ENCODE assay signal across 20 cellular contexts in the genomic region with DNA sequence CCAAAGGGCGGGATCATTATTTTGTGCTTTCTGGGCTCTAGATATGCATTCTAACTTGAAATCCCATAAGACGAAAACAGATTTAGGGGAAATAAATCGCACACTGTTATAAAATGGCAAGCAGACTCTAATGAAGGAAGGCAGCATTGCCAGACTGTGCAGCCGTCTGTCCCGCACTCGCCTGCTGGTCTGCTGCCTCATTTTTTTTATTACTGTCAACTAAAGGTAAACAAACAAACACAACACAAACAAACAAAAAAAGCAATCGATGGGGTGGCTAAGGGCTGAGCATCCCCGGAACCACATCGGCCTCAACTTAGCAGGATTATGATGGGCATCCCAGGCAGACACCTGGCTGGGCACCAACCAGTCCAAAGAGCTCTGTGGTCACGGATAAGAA. TPM values are rescaled to one million over a fixed set of nuclear protein-coding genes. Genes with fewer than 3 reads are reported as not detected.
"Had no signal": no experiment of that assay in that cellular context is flagged by ENCODE, and none has a peak within 500 bp of the region (broad histone marks: within the 10 kb centered on the region; RNA-seq: fewer than 3 reads in every experiment).

No MANE protein-coding gene starts in this region.

- H3K9ac ChIP-seq: parathyroid adenoma, SK-N-SH had no signal

- H3K4me1 ChIP-seq: body of pancreas, parathyroid adenoma had no signal

- ATAC-seq: activated naive CD4-positive, alpha-beta T cell treated with anti-CD3 and anti-CD28 coated beads, Interleukin-2, amount 50 U/mL, for 72 hours; activated T-cell treated with anti-CD3 and anti-CD28 coated beads, Interleukin-2, amount 50 U/mL, for 72 hours; body of pancreas; left colon; stimulated activated naive CD8-positive, alpha-beta T cell treated with anti-CD3 and anti-CD28 coated beads, Interleukin-15, Interleukin-2, amounts not matched to agents 100 U/mL and 50 U/mL, for 24 hours; WTC11 had no signal

- H3K36me3 ChIP-seq: heart left ventricle, neutrophil had no signal

- H3K79me2 ChIP-seq: parathyroid adenoma had no signal

- H3K27me3 ChIP-seq: body of pancreas, heart left ventricle, neutrophil had no signal

- H3K9me3 ChIP-seq: body of pancreas, heart left ventricle, neutrophil, SK-N-SH had no signal

- H3K4me2 ChIP-seq: SK-N-SH had no signal

- H3K4me3 ChIP-seq: body of pancreas had no signal

- FAIRE-seq: frontal cortex had no signal

- DNase-seq: activated CD4-positive, alpha-beta T cell treated with anti-CD3 and anti-CD28 coated beads for 48 hours; activated CD8-positive, alpha-beta memory T cell treated with anti-CD3 and anti-CD28 coated beads, Interleukin-2, amount 50 U/mL, for 48 hours; activated gamma-delta T cell; activated T-cell treated with anti-CD3 and anti-CD28 coated beads, Interleukin-2, amount 50 U/mL, for 72 hours; amniotic stem cell; body of pancreas; effector memory CD4-positive, alpha-beta T cell; heart left ventricle; left colon; naive B cell; SK-N-SH; stimulated activated CD4-positive, alpha-beta T cell treated with anti-CD3 and anti-CD28 coated beads, Interleukin-4, amount 100 ng/mL, for 1 hour; stimulated activated naive CD8-positive, alpha-beta T cell treated with anti-CD3 and anti-CD28 coated beads, Interleukin-15, Interleukin-2, amounts not matched to agents 100 U/mL and 50 U/mL, for 24 hours; T-helper 1 cell; T1000 had no signal

- H2AFZ ChIP-seq: parathyroid adenoma had no signal

- H3K27ac ChIP-seq: body of pancreas, neutrophil, parathyroid adenoma had no signal

RNA-seq across cellular contexts. Expression of a gene that starts 24.3 kb away (rescaled TPM):
- total RNA-seq: activated naive CD4-positive, alpha-beta T cell treated with anti-CD3 and anti-CD28 coated beads, Interleukin-2, amount 50 U/mL, for 72 hours; activated T-cell treated with anti-CD3 and anti-CD28 coated beads, Interleukin-2, amount 50 U/mL, for 72 hours had no signal
